Comparison of ENCODE assay signal across 16 cellular contexts in genomic region chr6:107628878-107629277, GRCh38.
DNase-seq lines count a peak whose midpoint lies in the region; TF ChIP-seq lines count a peak whose summit lies in the region.
"Had no signal": no experiment of that assay in that cellular context is flagged by ENCODE, and none has a peak within 500 bp of the region (broad histone marks: within the 10 kb centered on the region; RNA-seq: fewer than 3 reads in every experiment).

No MANE protein-coding gene starts in this region.

- no peaks in the 10 kb centered on the region for H3K36me3 ChIP-seq in neural cell (ENCODE audit: insufficient read depth, low read length)
- H3K36me3 ChIP-seq: MG63 had no signal

- no peak overlapping the region for H3K9ac ChIP-seq in neural cell (ENCODE audit: low read length)

- no peak for TF ChIP-seq CTCF in neural cell (IDR thresholded peaks at IDR 0.05; ENCODE audit: poor library complexity, severe bottlenecking)
- TF ChIP-seq CTCF in foreskin fibroblast (IDR thresholded peaks at IDR 0.05; ENCODE audit: low read depth, low read length) = no peak

- DNase-seq in NCI-H345 (lab: John Stamatoyannopoulos, UW) (peak; percentile 7), NCI-H345 treated with DMSO at 0.1 percent for 48 hours (lab: John Stamatoyannopoulos, UW; ENCODE audit: unreplicated experiment) (no peak), iPS-NIHi11 (ENCODE audit: low spot score) (no peak), foreskin fibroblast (no peak)
- DNase-seq in activated effector memory CD4-positive, alpha-beta T cell treated with anti-CD3 and anti-CD28 coated beads, Interleukin-2, amount 50 U/mL, for 16 hours = no peak
- DNase-seq: DMS53; EL; GF-D8; KG1; MG63; NCI-H510A treated with DMSO at 0.1 percent for 48 hours; NK-92 treated with Interleukin-12 subunit alpha and Interleukin-12 subunit beta, amount 100 ng/mL, for 24 hours; SJCRH30 had no signal

- no peak overlapping the region for H2AFZ ChIP-seq in neural cell (ENCODE audit: low read depth, low read length)
- H2AFZ ChIP-seq: PC-9 had no signal

- no peak for TF ChIP-seq EP300 in neural cell (conservative IDR thresholded peaks at IDR 0.05; ENCODE audit: poor library complexity, severe bottlenecking)

- H3K4me3 ChIP-seq in neural cell (ENCODE audit: low read length) (no peak overlapping the region), foreskin fibroblast (ENCODE audit: low read depth in 1 of 2, low read length in 2 of 2) (no peak overlapping the region)
- H3K4me3 ChIP-seq: MG63, PC-9, SJCRH30 had no signal

- no peaks in the 10 kb centered on the region for H3K9me3 ChIP-seq in neural cell (ENCODE audit: low read length)
- H3K9me3 ChIP-seq: MG63, SJCRH30 had no signal

- H4K20me1 ChIP-seq in neural cell (ENCODE audit: insufficient read depth) = no peaks in the 10 kb centered on the region

- TF ChIP-seq RAD21 in neural cell (conservative IDR thresholded peaks at IDR 0.05) = no peak

- H3K27ac ChIP-seq in cingulate gyrus (ENCODE audit: low read depth, low read length) (peak overlapping the region; percentile 56), neural cell (ENCODE audit: low read length) (peak overlapping the region; percentile 14)
- H3K27ac ChIP-seq: PC-9, SJCRH30 had no signal

- H3K27me3 ChIP-seq in neural cell (ENCODE audit: insufficient read depth, low read depth, low read length) = no peaks in the 10 kb centered on the region
- H3K27me3 ChIP-seq: SJCRH30 had no signal

- no peaks in the 10 kb centered on the region for H3K9me2 ChIP-seq in neural cell (ENCODE audit: insufficient read depth, low read length)

- peaks cover 3% of the 10 kb centered on the region for H3K79me2 ChIP-seq in neural cell (replicated peaks; ENCODE audit: insufficient read depth, low read length)

- no peak overlapping the region for H3K4me2 ChIP-seq in neural cell (ENCODE audit: low read length)
- H3K4me2 ChIP-seq: PC-9 had no signal

- no peaks in the 10 kb centered on the region for H3F3A ChIP-seq in neural cell (ENCODE audit: insufficient read depth, low read length, poor library complexity, severe bottlenecking)

TF ChIP-seq in neural cell, 6 proteins besides CTCF, POLR2A, EP300 and RAD21:
- no peak for TF ChIP-seq EZH2 (IDR thresholded peaks at IDR 0.05; ENCODE audit: borderline replicate concordance, insufficient read depth, low read length, poor library complexity, severe bottlenecking)
- TF ChIP-seq REST (IDR thresholded peaks at IDR 0.05; ENCODE audit: borderline replicate concordance) = no peak
- TF ChIP-seq MXI1 (conservative IDR thresholded peaks at IDR 0.05; ENCODE audit: poor library complexity, severe bottlenecking) = no peak
- TF ChIP-seq TAF1 (IDR thresholded peaks at IDR 0.05; ENCODE audit: low read depth) = no peak
- no peak for TF ChIP-seq POLR2AphosphoS5 (IDR thresholded peaks at IDR 0.05)
- TF ChIP-seq SMC3 (conservative IDR thresholded peaks at IDR 0.05; ENCODE audit: poor library complexity) = no peak
